2 cellular contexts compared by ENCODE assay signal in the genomic region with DNA sequence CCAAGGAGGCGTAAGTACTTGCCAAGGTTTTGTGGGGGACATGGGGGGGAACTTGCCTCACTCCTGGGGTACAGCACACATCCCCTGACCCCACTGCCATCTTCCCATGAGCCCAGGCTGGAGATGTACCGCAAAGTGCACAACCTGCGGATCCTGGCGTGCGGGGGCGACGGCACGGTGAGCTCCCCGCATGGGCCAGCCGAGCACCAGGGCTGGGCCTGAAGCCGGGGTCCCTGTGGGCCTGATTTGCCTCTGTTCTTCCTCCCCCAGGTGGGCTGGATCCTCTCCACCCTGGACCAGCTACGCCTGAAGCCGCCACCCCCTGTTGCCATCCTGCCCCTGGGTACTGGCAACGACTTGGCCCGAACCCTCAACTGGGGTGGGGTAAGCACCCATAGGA. TPM values are rescaled to one million over a fixed set of nuclear protein-coding genes. Genes with fewer than 3 reads are reported as not detected.
"Had no signal": no experiment of that assay in that cellular context is flagged by ENCODE, and none has a peak within 500 bp of the region (broad histone marks: within the 10 kb centered on the region; RNA-seq: fewer than 3 reads in every experiment).

No MANE protein-coding gene starts in this region.

RNA-seq across cellular contexts. Expression of a gene that starts 19.1 kb away (rescaled TPM):
- total RNA-seq: PC-3, Right ventricle myocardium inferior had no signal
